Comparison of ENCODE assay signal across 1 cellular context in genomic region chr1:116620392-116620791, GRCh38. TPM values are rescaled to one million over a fixed set of nuclear protein-coding genes. Genes with fewer than 3 reads are reported as not detected.
"Had no signal": no experiment of that assay in that cellular context is flagged by ENCODE, and none has a peak within 500 bp of the region (broad histone marks: within the 10 kb centered on the region; RNA-seq: fewer than 3 reads in every experiment).

No MANE protein-coding gene starts in this region.

RNA-seq across cellular contexts. Expression of gene IGSF3, which starts 47.1 kb away (rescaled TPM):
- total RNA-seq: OCI-LY7 had no signal
